26 cellular contexts compared by ENCODE assay signal in genomic region chr5:59197911-59198310, GRCh38.
"Had no signal": no experiment of that assay in that cellular context is flagged by ENCODE, and none has a peak within 500 bp of the region (broad histone marks: within the 10 kb centered on the region; RNA-seq: fewer than 3 reads in every experiment).

No MANE protein-coding gene starts in this region.

- H3K4me1 ChIP-seq: adrenal gland had no signal

- H3K4me3 ChIP-seq: adrenal gland, MG63 had no signal

- H3K27me3 Mint-ChIP-seq: activated CD4-positive, alpha-beta memory T cell treated with anti-CD3 and anti-CD28 coated beads for 36 hours; activated CD4-positive, alpha-beta T cell treated with anti-CD3 and anti-CD28 coated beads, Interleukin-2, amount 10 ng/mL, durations not matched to agents 7 days and 5 days; activated naive CD8-positive, alpha-beta T cell treated with anti-CD3 and anti-CD28 coated beads for 36 hours had no signal

- DNase-seq: activated CD4-positive, alpha-beta memory T cell treated with anti-CD3 and anti-CD28 coated beads for 36 hours; activated CD4-positive, alpha-beta T cell treated with anti-CD3 and anti-CD28 coated beads, Interleukin-2, amount 10 ng/mL, durations not matched to agents 7 days and 5 days; activated CD4-positive, CD25-positive, alpha-beta regulatory T cell; activated CD8-positive, alpha-beta memory T cell treated with anti-CD3 and anti-CD28 coated beads for 24 hours; activated gamma-delta T cell treated with Interleukin-2 at 50 U/mL for 16 hours; activated naive CD4-positive, alpha-beta T cell treated with anti-CD3 and anti-CD28 coated beads, Interleukin-2, amount 10 ng/mL, durations not matched to agents 7 days and 5 days; activated naive CD8-positive, alpha-beta T cell treated with anti-CD3 and anti-CD28 coated beads for 36 hours; activated T-cell treated with anti-CD3 and anti-CD28 coated beads, Interleukin-2, amount 50 U/mL, for 48 hours; adrenal gland; MG63; MV-4-11; NCI-H1092 treated with DMSO at 0.1 percent for 48 hours; NCI-H1417 treated with DMSO at 0.1 percent for 48 hours; NCI-H1694; NCI-H2029; NCI-H2227 treated with DMSO at 0.1 percent for 48 hours; NCI-H526; NCI-H82; OCI-M1; RPMI8226; SK-N-SH; T-helper 1 cell had no signal

- ATAC-seq: Panc1, Right ventricle myocardium inferior had no signal

- H3K9me3 ChIP-seq: adrenal gland, MG63, SK-N-SH had no signal

- H3K36me3 Mint-ChIP-seq: activated CD4-positive, alpha-beta memory T cell treated with anti-CD3 and anti-CD28 coated beads for 36 hours; activated naive CD4-positive, alpha-beta T cell treated with anti-CD3 and anti-CD28 coated beads, Interleukin-2, amount 10 ng/mL, durations not matched to agents 7 days and 5 days; activated naive CD8-positive, alpha-beta T cell treated with anti-CD3 and anti-CD28 coated beads for 36 hours had no signal

- H3K27ac ChIP-seq: adrenal gland, VCaP had no signal

- H3K4me3 Mint-ChIP-seq: activated CD4-positive, alpha-beta memory T cell treated with anti-CD3 and anti-CD28 coated beads for 36 hours; activated CD4-positive, alpha-beta T cell treated with anti-CD3 and anti-CD28 coated beads, Interleukin-2, amount 10 ng/mL, durations not matched to agents 7 days and 5 days; activated naive CD4-positive, alpha-beta T cell treated with anti-CD3 and anti-CD28 coated beads, Interleukin-2, amount 10 ng/mL, durations not matched to agents 7 days and 5 days; activated naive CD8-positive, alpha-beta T cell treated with anti-CD3 and anti-CD28 coated beads for 36 hours had no signal

- H3K36me3 ChIP-seq: adrenal gland, MG63 had no signal

- H3K9me3 Mint-ChIP-seq: activated CD4-positive, alpha-beta memory T cell treated with anti-CD3 and anti-CD28 coated beads for 36 hours; activated CD4-positive, alpha-beta T cell treated with anti-CD3 and anti-CD28 coated beads, Interleukin-2, amount 10 ng/mL, durations not matched to agents 7 days and 5 days; activated naive CD4-positive, alpha-beta T cell treated with anti-CD3 and anti-CD28 coated beads, Interleukin-2, amount 10 ng/mL, durations not matched to agents 7 days and 5 days; activated naive CD8-positive, alpha-beta T cell treated with anti-CD3 and anti-CD28 coated beads for 36 hours; activated T-helper 2 cell treated with anti-CD3 and anti-CD28 coated beads, Interferon-gamma antibody, Interleukin-2, Interleukin-4, amounts not matched to agents 10 μg/mL and 5 μg/mL and 100 μg/mL, durations not matched to agents 14 hours and 24 hours and 36 hours had no signal

- H3K27ac Mint-ChIP-seq: activated CD4-positive, alpha-beta memory T cell treated with anti-CD3 and anti-CD28 coated beads for 36 hours; activated CD4-positive, alpha-beta T cell treated with anti-CD3 and anti-CD28 coated beads, Interleukin-2, amount 10 ng/mL, durations not matched to agents 7 days and 5 days; activated naive CD4-positive, alpha-beta T cell treated with anti-CD3 and anti-CD28 coated beads, Interleukin-2, amount 10 ng/mL, durations not matched to agents 7 days and 5 days; activated naive CD8-positive, alpha-beta T cell treated with anti-CD3 and anti-CD28 coated beads for 36 hours; activated T-helper 2 cell treated with anti-CD3 and anti-CD28 coated beads, Interferon-gamma antibody, Interleukin-2, Interleukin-4, amounts not matched to agents 10 μg/mL and 5 μg/mL and 100 μg/mL, durations not matched to agents 14 hours and 24 hours and 36 hours had no signal

- H3K4me1 Mint-ChIP-seq: activated CD4-positive, alpha-beta T cell treated with anti-CD3 and anti-CD28 coated beads, Interleukin-2, amount 10 ng/mL, durations not matched to agents 7 days and 5 days; activated naive CD4-positive, alpha-beta T cell treated with anti-CD3 and anti-CD28 coated beads, Interleukin-2, amount 10 ng/mL, durations not matched to agents 7 days and 5 days had no signal

- H3K27me3 ChIP-seq: adrenal gland, MG63 had no signal
